9 cellular contexts compared by ENCODE assay signal in the genomic region with DNA sequence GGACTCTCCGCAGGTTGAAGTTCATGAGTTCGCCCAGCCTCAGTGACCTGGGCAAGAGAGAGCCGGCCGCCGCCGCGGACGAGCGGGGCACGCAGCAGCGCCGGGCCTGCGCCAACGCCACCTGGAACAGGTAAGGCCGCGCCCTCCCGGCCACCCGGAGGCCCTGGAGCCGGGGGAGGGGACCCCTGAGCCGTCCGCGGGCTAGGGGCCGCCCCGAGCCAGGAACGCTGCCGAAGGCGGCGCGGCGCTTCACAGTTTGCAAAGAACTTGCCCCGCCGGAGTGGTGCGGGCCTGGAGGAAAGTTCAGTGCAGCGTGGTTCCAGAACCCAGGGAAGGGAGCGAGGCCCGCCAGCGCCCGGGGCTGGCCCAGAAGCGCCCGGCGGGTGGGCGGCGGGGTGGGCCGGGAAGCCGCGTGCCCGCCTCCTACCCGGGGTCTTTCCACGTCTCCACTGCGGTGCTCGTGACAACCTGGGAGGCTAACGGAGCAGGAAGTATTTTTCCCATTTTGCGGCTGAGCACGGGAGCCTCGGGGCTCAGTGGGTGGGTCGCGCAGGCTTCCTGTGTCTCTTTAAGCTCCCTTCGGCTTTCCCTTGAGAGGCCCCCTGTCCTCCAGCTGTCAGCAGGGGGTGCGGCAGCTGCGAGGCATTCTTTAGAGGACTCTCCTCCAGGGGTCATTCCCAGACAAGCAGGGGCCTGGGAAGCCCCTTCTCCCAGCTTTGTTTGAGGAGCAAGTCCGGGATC. TPM values are rescaled to one million over a fixed set of nuclear protein-coding genes. Genes with fewer than 3 reads are reported as not detected.
DNase-seq lines count a peak whose midpoint lies in the region; ATAC-seq and TF ChIP-seq lines count a peak whose summit lies in the region.
"Had no signal": no experiment of that assay in that cellular context is flagged by ENCODE, and none has a peak within 500 bp of the region (broad histone marks: within the 10 kb centered on the region; RNA-seq: fewer than 3 reads in every experiment).

No MANE protein-coding gene starts in this region.

- H3K36me3 ChIP-seq in BE2C = no peaks in the 10 kb centered on the region

- no peak for TF ChIP-seq EP300 in Ishikawa (IDR thresholded peaks at IDR 0.05; ENCODE audit: borderline replicate concordance)

- peaks cover 15% of the 10 kb centered on the region for H3K27me3 ChIP-seq in BE2C

- TF ChIP-seq CTCF in BE2C (IDR thresholded peaks at IDR 0.05; ENCODE audit: low read depth, low read length) = peak; percentile 7; the same call in 1 of the 2 replicates
- TF ChIP-seq CTCF in GM20000 (IDR thresholded peaks at IDR 0.05; ENCODE audit: extremely low read depth, missing control alignments) = no peak

- H3K36me3 Mint-ChIP-seq in activated naive CD4-positive, alpha-beta T cell treated with anti-CD3 and anti-CD28 coated beads, Interleukin-2, amount 50 U/mL, for 72 hours = no peaks in the 10 kb centered on the region

- no peaks in the 10 kb centered on the region for H3K9me3 Mint-ChIP-seq in activated naive CD4-positive, alpha-beta T cell treated with anti-CD3 and anti-CD28 coated beads, Interleukin-2, amount 50 U/mL, for 72 hours

- DNase-seq in BE2C = no peak
- DNase-seq in activated naive CD4-positive, alpha-beta T cell treated with anti-CD3 and anti-CD28 coated beads, Interleukin-2, amount 50 U/mL, for 72 hours (ENCODE audit: low spot score in 2 of 2) = no peak
- peak; percentile 71 for DNase-seq in iPS-NIHi11 (ENCODE audit: low spot score)
- peak; percentile 15 for DNase-seq in stimulated activated CD4-positive, alpha-beta T cell treated with anti-CD3 and anti-CD28 coated beads, Interleukin-2, amount 100 ng/mL, for 4 hours (ENCODE audit: low read depth)
- DNase-seq in GM20000 (ENCODE audit: low spot score) = no peak
- DNase-seq in NK-92 (lab: John Stamatoyannopoulos, UW; ENCODE audit: unreplicated experiment) = no peak

- H3K4me3 ChIP-seq in BE2C (ENCODE audit: low read depth, low read length) = peak overlapping the region; percentile 45

- TF ChIP-seq RAD21 in Ishikawa (IDR thresholded peaks at IDR 0.05; ENCODE audit: low read depth) = no peak

- H3K4me1 ChIP-seq in BE2C = peaks cover 5% of the 10 kb centered on the region

- no peaks in the 10 kb centered on the region for H3K9me3 ChIP-seq in BE2C

- peak; percentile 13 for ATAC-seq in GM19467 (IDR thresholded peaks at IDR 0.05; ENCODE audit: unreplicated experiment)
- peak; percentile 27 to 30 for ATAC-seq in activated naive CD4-positive, alpha-beta T cell treated with anti-CD3 and anti-CD28 coated beads, Interleukin-2, amount 50 U/mL, for 72 hours

- no peak overlapping the region for H3K27ac Mint-ChIP-seq in activated naive CD4-positive, alpha-beta T cell treated with anti-CD3 and anti-CD28 coated beads, Interleukin-2, amount 50 U/mL, for 72 hours

TF ChIP-seq in Ishikawa, 13 proteins besides CTCF, POLR2A, EP300 and RAD21:
- TF ChIP-seq CEBPB (IDR thresholded peaks at IDR 0.05) (no peak), CREB1 (IDR thresholded peaks at IDR 0.05; ENCODE audit: low read depth) (no peak), ZBTB7A (IDR thresholded peaks at IDR 0.05; ENCODE audit: low read depth) (peak; percentile 67), TAF1 (IDR thresholded peaks at IDR 0.05; ENCODE audit: low read depth) (no peak), NFIC (IDR thresholded peaks at IDR 0.05) (no peak)
- TF ChIP-seq, protein P1, sequence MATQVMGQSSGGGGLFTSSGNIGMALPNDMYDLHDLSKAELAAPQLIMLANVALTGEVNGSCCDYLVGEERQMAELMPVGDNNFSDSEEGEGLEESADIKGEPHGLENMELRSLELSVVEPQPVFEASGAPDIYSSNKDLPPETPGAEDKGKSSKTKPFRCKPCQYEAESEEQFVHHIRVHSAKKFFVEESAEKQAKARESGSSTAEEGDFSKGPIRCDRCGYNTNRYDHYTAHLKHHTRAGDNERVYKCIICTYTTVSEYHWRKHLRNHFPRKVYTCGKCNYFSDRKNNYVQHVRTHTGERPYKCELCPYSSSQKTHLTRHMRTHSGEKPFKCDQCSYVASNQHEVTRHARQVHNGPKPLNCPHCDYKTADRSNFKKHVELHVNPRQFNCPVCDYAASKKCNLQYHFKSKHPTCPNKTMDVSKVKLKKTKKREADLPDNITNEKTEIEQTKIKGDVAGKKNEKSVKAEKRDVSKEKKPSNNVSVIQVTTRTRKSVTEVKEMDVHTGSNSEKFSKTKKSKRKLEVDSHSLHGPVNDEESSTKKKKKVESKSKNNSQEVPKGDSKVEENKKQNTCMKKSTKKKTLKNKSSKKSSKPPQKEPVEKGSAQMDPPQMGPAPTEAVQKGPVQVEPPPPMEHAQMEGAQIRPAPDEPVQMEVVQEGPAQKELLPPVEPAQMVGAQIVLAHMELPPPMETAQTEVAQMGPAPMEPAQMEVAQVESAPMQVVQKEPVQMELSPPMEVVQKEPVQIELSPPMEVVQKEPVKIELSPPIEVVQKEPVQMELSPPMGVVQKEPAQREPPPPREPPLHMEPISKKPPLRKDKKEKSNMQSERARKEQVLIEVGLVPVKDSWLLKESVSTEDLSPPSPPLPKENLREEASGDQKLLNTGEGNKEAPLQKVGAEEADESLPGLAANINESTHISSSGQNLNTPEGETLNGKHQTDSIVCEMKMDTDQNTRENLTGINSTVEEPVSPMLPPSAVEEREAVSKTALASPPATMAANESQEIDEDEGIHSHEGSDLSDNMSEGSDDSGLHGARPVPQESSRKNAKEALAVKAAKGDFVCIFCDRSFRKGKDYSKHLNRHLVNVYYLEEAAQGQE (IDR thresholded peaks at IDR 0.05; ENCODE audit: low read depth) = no peak
- TF ChIP-seq, protein P2, sequence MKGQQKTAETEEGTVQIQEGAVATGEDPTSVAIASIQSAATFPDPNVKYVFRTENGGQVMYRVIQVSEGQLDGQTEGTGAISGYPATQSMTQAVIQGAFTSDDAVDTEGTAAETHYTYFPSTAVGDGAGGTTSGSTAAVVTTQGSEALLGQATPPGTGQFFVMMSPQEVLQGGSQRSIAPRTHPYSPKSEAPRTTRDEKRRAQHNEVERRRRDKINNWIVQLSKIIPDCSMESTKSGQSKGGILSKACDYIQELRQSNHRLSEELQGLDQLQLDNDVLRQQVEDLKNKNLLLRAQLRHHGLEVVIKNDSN (IDR thresholded peaks at IDR 0.05) = no peak
TF ChIP-seq in Ishikawa: peak in this region for 1.

RNA-seq across cellular contexts. Expression of a gene that starts 0.6 kb away (rescaled TPM):
- polyA plus RNA-seq in BE2C (2012; ENCODE audit: insufficient read depth, insufficient read length, low read depth) = 8.3 TPM
- total RNA-seq in activated naive CD4-positive, alpha-beta T cell treated with anti-CD3 and anti-CD28 coated beads, Interleukin-2, amount 50 U/mL, for 72 hours = 10 to 100 TPM; 11.0 to 15.4 TPM

RNA-seq across cellular contexts. Expression of a gene that starts 49.7 kb away (rescaled TPM):
- polyA plus RNA-seq in BE2C (2012; ENCODE audit: insufficient read depth, insufficient read length, low read depth) = not detected
- total RNA-seq in activated naive CD4-positive, alpha-beta T cell treated with anti-CD3 and anti-CD28 coated beads, Interleukin-2, amount 50 U/mL, for 72 hours = 1 to 10 TPM; 2.4 to 6.5 TPM
- total RNA-seq: HT1080 had no signal

Comparison
In these comparisons a context has a peak if more than half of its experiments do, and no peak if none do; other contexts are left out.
1. DNase-seq: peak in iPS-NIHi11 (single experiment) and stimulated activated CD4-positive, alpha-beta T cell treated with anti-CD3 and anti-CD28 coated beads, Interleukin-2, amount 100 ng/mL, for 4 hours (single experiment); none in BE2C (single experiment), activated naive CD4-positive, alpha-beta T cell treated with anti-CD3 and anti-CD28 coated beads, Interleukin-2, amount 50 U/mL, for 72 hours (0 of 2), GM20000 (single experiment) and NK-92 (single experiment).